ENCODE assay signal across 8 cellular contexts in genomic region chr2:39860538-39860937, GRCh38.
"Had no signal": no experiment of that assay in that cellular context is flagged by ENCODE, and none has a peak within 500 bp of the region (broad histone marks: within the 10 kb centered on the region; RNA-seq: fewer than 3 reads in every experiment).

No MANE protein-coding gene starts in this region.

- H3K4me3 ChIP-seq: GM23248, HAP-1 had no signal

- DNase-seq: GM23248, GOT3, H7, HFFc6 had no signal

- FAIRE-seq: HepG2 had no signal

- ATAC-seq: HCT116, HepG2 had no signal

- H3K27ac ChIP-seq: GM23248, HL-60 had no signal

- H3K36me3 ChIP-seq: HAP-1 had no signal
